Comparison of ENCODE assay signal across 18 cellular contexts in genomic region chr3:45575491-45575923, GRCh38. TPM values are rescaled to one million over a fixed set of nuclear protein-coding genes. Genes with fewer than 3 reads are reported as not detected.
DNase-seq lines count a peak whose midpoint lies in the region; ATAC-seq and TF ChIP-seq lines count a peak whose summit lies in the region.
"Had no signal": no experiment of that assay in that cellular context is flagged by ENCODE, and none has a peak within 500 bp of the region (broad histone marks: within the 10 kb centered on the region; RNA-seq: fewer than 3 reads in every experiment).

No MANE protein-coding gene starts in this region.

- CTCF ChIA-PET in T-cell (lab: Charles Lee), result no interaction called here

- H3K36me3 ChIP-seq in GM23338 (ENCODE audit: insufficient read depth) (no peaks in the 10 kb centered on the region), SJCRH30 (no peaks in the 10 kb centered on the region), trophoblast cell (ENCODE audit: control insufficient read depth in 1 of 2, insufficient read depth in 2 of 2, low read length in 2 of 2) (no peaks in the 10 kb centered on the region), BE2C (no peaks in the 10 kb centered on the region)
- H3K36me3 ChIP-seq: tibial nerve had no signal

- H3K4me3 ChIP-seq in GM23338, result no peak overlapping the region
- H3K4me3 ChIP-seq in SJCRH30, result no peak overlapping the region
- H3K4me3 ChIP-seq in fibroblast of the aortic adventitia (ENCODE audit: low read depth, low read length), result no peak overlapping the region
- no peak overlapping the region for H3K4me3 ChIP-seq in trophoblast cell (ENCODE audit: low read depth, low read length)
- no peak overlapping the region for H3K4me3 ChIP-seq in BE2C (ENCODE audit: low read depth, low read length)
- H3K4me3 ChIP-seq: tibial nerve had no signal

- POLR2A ChIA-PET in T-cell (lab: Charles Lee), result no interaction called here

- H4K20me1 ChIP-seq in GM23338 (replicated peaks; ENCODE audit: insufficient read depth), result no peaks in the 10 kb centered on the region

- 0 out of 2 replicates have a peak, but pooled peaks cover 3% of the 10 kb centered on the region for H3K9me3 ChIP-seq in SJCRH30 (replicated peaks)
- peaks cover 3% of the 10 kb centered on the region for H3K9me3 ChIP-seq in trophoblast cell (ENCODE audit: insufficient read depth, low read depth, low read length)
- no peaks in the 10 kb centered on the region for H3K9me3 ChIP-seq in BE2C
- H3K9me3 ChIP-seq: tibial nerve had no signal

- peaks cover 2% of the 10 kb centered on the region for H3K79me1 ChIP-seq in trophoblast cell (ENCODE audit: low read length)

- H3K4me2 ChIP-seq in GM23338 (no peak overlapping the region), trophoblast cell (ENCODE audit: low read length) (peak overlapping the region; percentile 16)

- H3K79me2 ChIP-seq in GM23338 (replicated peaks; ENCODE audit: insufficient read depth) (no peaks in the 10 kb centered on the region), trophoblast cell (ENCODE audit: control insufficient read depth, insufficient read depth, low read length, poor library complexity) (no peaks in the 10 kb centered on the region)

- H2AFZ ChIP-seq in GM23338 (no peak overlapping the region), trophoblast cell (ENCODE audit: insufficient read depth, low read length, poor library complexity) (no peak overlapping the region)

- H3K36me3 Mint-ChIP-seq in GM23338 (ENCODE audit: low read depth) (peaks cover 28% of the 10 kb centered on the region), T-cell (no peaks in the 10 kb centered on the region)

- H3K23ac ChIP-seq in trophoblast cell (ENCODE audit: low read length), result no peak overlapping the region

- DNase-seq in GM23338 (ENCODE audit: low spot score), result peak; percentile 74
- DNase-seq in SJCRH30, result peak; percentile 81 to 87
- DNase-seq in fibroblast of the aortic adventitia (ENCODE audit: low read depth), result peak; percentile 27
- no peak for DNase-seq in trophoblast cell
- DNase-seq in BE2C, result no peak
- no peak for DNase-seq in SW 1271 (lab: John Stamatoyannopoulos, UW)
- DNase-seq in T-cell, result no peak
- DNase-seq: activated CD4-positive, alpha-beta T cell treated with anti-CD3 and anti-CD28 coated beads, Interleukin-2, amount 10 ng/mL, durations not matched to agents 24 days and 14 days; AML-193; left cardiac atrium; natural killer cell; NCI-H82; stimulated activated CD4-positive, alpha-beta T cell treated with anti-CD3 and anti-CD28 coated beads, Interleukin-2, amount 100 ng/mL, for 24 hours; stimulated activated CD8-positive, alpha-beta memory T cell treated with anti-CD3 and anti-CD28 coated beads, Interleukin-4, amount 100 ng/mL, for 48 hours; T-helper 9 cell had no signal

- H3K27ac Mint-ChIP-seq in GM23338 (no peak overlapping the region), T-cell (no peak overlapping the region)
- H3K27ac Mint-ChIP-seq: activated CD4-positive, alpha-beta T cell treated with anti-CD3 and anti-CD28 coated beads, Interleukin-2, amount 10 ng/mL, durations not matched to agents 24 days and 14 days; activated naive CD8-positive, alpha-beta T cell; natural killer cell had no signal

- H2BK5ac ChIP-seq in trophoblast cell (ENCODE audit: low read depth, low read length, poor library complexity), result no peak overlapping the region

- H2AK5ac ChIP-seq in trophoblast cell (ENCODE audit: low read length), result no peak overlapping the region

- H3K27ac ChIP-seq in GM23338 (ENCODE audit: low read depth) (peak overlapping the region; percentile 58; the same call in 1 of the 2 replicates), SJCRH30 (no peak overlapping the region; the same call in 1 of the 2 replicates), trophoblast cell (ENCODE audit: low read depth, low read length) (no peak overlapping the region)

- ATAC-seq in GM23338, result peak; percentile 32
- no peak for ATAC-seq in GM21717 (IDR thresholded peaks at IDR 0.05; ENCODE audit: unreplicated experiment)
- no peak for ATAC-seq in T-cell (replicated peaks in 1 of 4)
- ATAC-seq: left cardiac atrium, natural killer cell had no signal

- no peak overlapping the region for H2BK12ac ChIP-seq in trophoblast cell (ENCODE audit: low read length)

- TF ChIP-seq CTCF in GM23338 (conservative IDR thresholded peaks at IDR 0.05; ENCODE audit: low read depth in 2 of 2) (no peak), fibroblast of the aortic adventitia (IDR thresholded peaks at IDR 0.05; ENCODE audit: insufficient read depth, low read length) (no peak), BE2C (IDR thresholded peaks at IDR 0.05; ENCODE audit: low read depth, low read length) (no peak)

- H3K27me3 ChIP-seq in GM23338 (ENCODE audit: insufficient read depth) (no peaks in the 10 kb centered on the region), SJCRH30 (no peaks in the 10 kb centered on the region), trophoblast cell (ENCODE audit: insufficient read depth, low read length) (no peaks in the 10 kb centered on the region), BE2C (no peaks in the 10 kb centered on the region)
- H3K27me3 ChIP-seq: tibial nerve had no signal

- H3K4ac ChIP-seq in trophoblast cell (ENCODE audit: low read depth, low read length), result no peak overlapping the region

- H3K9me2 ChIP-seq in GM23338 (ENCODE audit: insufficient read depth), result peaks cover 13% of the 10 kb centered on the region; the same call in 1 of the 2 replicates

- no peak overlapping the region for H3K9ac ChIP-seq in trophoblast cell (ENCODE audit: low read length)

- no peak overlapping the region for H4K91ac ChIP-seq in trophoblast cell (ENCODE audit: low read depth, low read length)

- H3K9me3 Mint-ChIP-seq in GM23338 (peaks cover 14% of the 10 kb centered on the region), T-cell (peaks cover 0 to 4% (median 0%) of the 10 kb centered on the region in 3 donors)
- H3K9me3 Mint-ChIP-seq: activated CD4-positive, alpha-beta T cell treated with anti-CD3 and anti-CD28 coated beads, Interleukin-2, amount 10 ng/mL, durations not matched to agents 24 days and 14 days; natural killer cell had no signal

- H3K4me1 Mint-ChIP-seq in GM23338 (peaks cover 60% of the 10 kb centered on the region), T-cell (peaks cover 0 to 5% (median 4%) of the 10 kb centered on the region in 3 donors)

- no peak overlapping the region for H3K4me3 Mint-ChIP-seq in GM23338
- H3K4me3 Mint-ChIP-seq in T-cell, result no peak overlapping the region
- H3K4me3 Mint-ChIP-seq: activated CD4-positive, alpha-beta T cell treated with anti-CD3 and anti-CD28 coated beads, Interleukin-2, amount 10 ng/mL, durations not matched to agents 24 days and 14 days; activated naive CD8-positive, alpha-beta T cell; natural killer cell had no signal

- H4K12ac ChIP-seq in trophoblast cell (ENCODE audit: low read depth, low read length), result no peak overlapping the region

- peaks cover 8% of the 10 kb centered on the region for H3K27me3 Mint-ChIP-seq in GM23338 (ENCODE audit: insufficient read depth, low read depth, poor library complexity)
- peaks cover 0 to 4% of the 10 kb centered on the region in 2 donors for H3K27me3 Mint-ChIP-seq in T-cell

- no CpG with 5 or more reads among the region's 4 CpGs for WGBS in trophoblast cell (ENCODE audit: extremely low coverage, insufficient coverage, insufficient read length)

- 0 out of 2 replicates have a peak, but pooled peaks cover 2% of the 10 kb centered on the region for H3F3A ChIP-seq in GM23338 (replicated peaks; ENCODE audit: low read depth)

- H3K14ac ChIP-seq in trophoblast cell (ENCODE audit: low read length), result no peak overlapping the region

- H4K8ac ChIP-seq in trophoblast cell (ENCODE audit: low read depth, low read length), result no peak overlapping the region

- H3K4me1 ChIP-seq in GM23338 (ENCODE audit: insufficient read depth), result peaks cover 52% of the 10 kb centered on the region
- peaks cover 37% of the 10 kb centered on the region for H3K4me1 ChIP-seq in SJCRH30
- H3K4me1 ChIP-seq in trophoblast cell (ENCODE audit: control insufficient read depth in 1 of 2, insufficient read depth in 2 of 2, low read length in 2 of 2), result peaks cover 18 to 23% of the 10 kb centered on the region in 2 experiments
- H3K4me1 ChIP-seq in BE2C, result no peaks in the 10 kb centered on the region

- no peak overlapping the region for H3K18ac ChIP-seq in trophoblast cell (ENCODE audit: low read length)

- H2BK120ac ChIP-seq in trophoblast cell (ENCODE audit: insufficient read depth, low read length, poor library complexity), result no peak overlapping the region

TF ChIP-seq in GM23338, 12 proteins besides CTCF, POLR2A, EP300 and RAD21:
- TF ChIP-seq CREB1 (CRISPR knock-in tag; IDR thresholded peaks at IDR 0.05; ENCODE audit: low read depth), result no peak

RNA-seq across cellular contexts. Expression of gene LIMD1, which starts 19.0 kb away (rescaled TPM):
- total RNA-seq in GM23338 (2014; rRNA removed; shearing (Covaris generic)), result 21.8 and 31.5 TPM in 2 replicates
- 8.3 and 10.2 TPM in 2 replicates for polyA plus RNA-seq in GM23338 (2016; fragmentation: Nextera tagmentation; extraction: Ambion mirVana)
- 25.0 and 28.0 TPM in 2 replicates for total RNA-seq in SJCRH30 (2014; rRNA removed; shearing (Covaris generic))
- total RNA-seq in fibroblast of the aortic adventitia (ENCODE audit: low replicate concordance) (10.6 and 18.8 TPM in 2 replicates), T-cell (10 to 100 TPM; 21.1 to 40.2 (median 31.3) TPM)
- polyA plus RNA-seq in trophoblast cell (2013), result 4.3 TPM in 2 replicates
- polyA plus RNA-seq in BE2C (2012; ENCODE audit: insufficient read depth, insufficient read length, low read depth), result 4.1 TPM

Comparison
In these comparisons a context has a peak if more than half of its experiments do, and no peak if none do; other contexts are left out.
1. DNase-seq: peak in GM23338 (single experiment), SJCRH30 (2 of 2) and fibroblast of the aortic adventitia (single experiment); none in trophoblast cell (0 of 2), BE2C (single experiment), SW 1271 (0 of 2) and T-cell (0 of 34).